8 cellular contexts compared by ENCODE assay signal in genomic region chr6:159691133-159691962, GRCh38. TPM values are rescaled to one million over a fixed set of nuclear protein-coding genes. Genes with fewer than 3 reads are reported as not detected.
DNase-seq lines count a peak whose midpoint lies in the region; ATAC-seq, FAIRE-seq and TF ChIP-seq lines count a peak whose summit lies in the region.

No MANE protein-coding gene starts in this region.

- FAIRE-seq in colon (lab: Jason Lieb, UNC) = peak; percentile 89

- no peaks in the 10 kb centered on the region for H3K9me3 ChIP-seq in lower lobe of right lung
- no peaks in the 10 kb centered on the region for H3K9me3 ChIP-seq in thymus (ENCODE audit: control insufficient read depth)

- intact Hi-C loops in lower lobe of right lung (cut with DNase I) = no loop called here

- H3K27me3 ChIP-seq in lower lobe of right lung (ENCODE audit: low read depth) = no peaks in the 10 kb centered on the region
- H3K27me3 ChIP-seq in thymus (ENCODE audit: control insufficient read depth, insufficient read depth) = no peaks in the 10 kb centered on the region

- TF ChIP-seq CTCF in lower lobe of right lung (IDR thresholded peaks at IDR 0.05) = peak; percentile 83

- H3K4me3 ChIP-seq in lower lobe of right lung (peak overlapping the region; percentile 83), thymus (ENCODE audit: low read length) (peak overlapping the region; percentile 86)

- peak; percentile 20 to 27 for ATAC-seq in lower lobe of right lung

- H3K27ac ChIP-seq in lower lobe of right lung (peak overlapping the region; percentile 99), thymus (ENCODE audit: low read depth) (peak overlapping the region; percentile 20)

- H3K4me1 ChIP-seq in lower lobe of right lung = peaks cover 63% of the 10 kb centered on the region
- peaks cover 12% of the 10 kb centered on the region for H3K4me1 ChIP-seq in thymus (ENCODE audit: control insufficient read depth, insufficient read depth, low read length)

- peaks cover 44% of the 10 kb centered on the region for H3K36me3 ChIP-seq in lower lobe of right lung
- peaks cover 12% of the 10 kb centered on the region for H3K36me3 ChIP-seq in thymus (ENCODE audit: control insufficient read depth, insufficient read depth)

- WGBS in thymus = 24% methylated on average over 11 of the region's 11 CpGs

- peak; percentile 7 to 60 (median 34) for DNase-seq in NCI-H1417 (lab: John Stamatoyannopoulos, UW)
- DNase-seq in NCI-H1417 treated with DMSO at 0.1 percent for 48 hours (lab: John Stamatoyannopoulos, UW) = no peak
- peak; percentile 66 for DNase-seq in HT1080 (ENCODE audit: low read depth)
- DNase-seq in RPMI7951 (ENCODE audit: low read depth) = peak; percentile 75
- no peak for DNase-seq in lower lobe of right lung
- DNase-seq in NCI-H187 (lab: John Stamatoyannopoulos, UW) = no peak

RNA-seq across cellular contexts. Expression of gene SOD2, which starts 1.7 kb away (rescaled TPM):
- 53.5 and 60.2 TPM in 2 replicates for total RNA-seq in HT1080 (2014; rRNA removed; shearing (Covaris generic))
- polyA plus RNA-seq in HT1080 (2015; cell fraction: cytosol; rRNA removed) = 39.3 and 41.5 TPM in 2 replicates
- polyA plus RNA-seq in HT1080 (2015; cell fraction: nucleus; rRNA removed) = 15.6 and 20.7 TPM in 2 replicates
- total RNA-seq in RPMI7951 (2014; rRNA removed; shearing (Covaris generic)) = 59.8 and 79.5 TPM in 2 replicates
- 352 TPM for total RNA-seq in lower lobe of right lung
- 759 TPM for polyA plus RNA-seq in thymus

RNA-seq across cellular contexts. Expression of gene WTAP, which starts 36.0 kb away (rescaled TPM):
- 100 and 114 TPM in 2 replicates for total RNA-seq in HT1080 (2014; rRNA removed; shearing (Covaris generic))
- polyA plus RNA-seq in HT1080 (2015; cell fraction: cytosol; rRNA removed) = 72.7 and 77.1 TPM in 2 replicates
- polyA plus RNA-seq in HT1080 (2015; cell fraction: nucleus; rRNA removed) = 55.0 and 55.8 TPM in 2 replicates
- 92.3 and 93.5 TPM in 2 replicates for total RNA-seq in RPMI7951 (2014; rRNA removed; shearing (Covaris generic))
- total RNA-seq in lower lobe of right lung = 78.4 TPM
- polyA plus RNA-seq in thymus = 141 TPM

Comparison
In these comparisons a context has a peak if more than half of its experiments do, and no peak if none do; other contexts are left out.
1. DNase-seq: peak in NCI-H1417 (3 of 3), HT1080 (single experiment) and RPMI7951 (single experiment); none in NCI-H1417 treated with DMSO at 0.1 percent for 48 hours (single experiment), lower lobe of right lung (single experiment) and NCI-H187 (0 of 2).